ENCODE assay signal across 31 cellular contexts in genomic region chr4:1030559-1030958, GRCh38. TPM values are rescaled to one million over a fixed set of nuclear protein-coding genes. Genes with fewer than 3 reads are reported as not detected.
DNase-seq lines count a peak whose midpoint lies in the region; TF ChIP-seq lines count a peak whose summit lies in the region.
"Had no signal": no experiment of that assay in that cellular context is flagged by ENCODE, and none has a peak within 500 bp of the region (broad histone marks: within the 10 kb centered on the region; RNA-seq: fewer than 3 reads in every experiment).

No MANE protein-coding gene starts in this region.

- no peak overlapping the region for H3K27ac Mint-ChIP-seq in CD4-positive, alpha-beta memory T cell
- no peak overlapping the region for H3K27ac Mint-ChIP-seq in immature natural killer cell
- H3K27ac Mint-ChIP-seq: activated naive CD8-positive, alpha-beta T cell treated with anti-CD3 and anti-CD28 coated beads, Interleukin-2, amount 10 ng/mL, durations not matched to agents 7 days and 5 days; activated T-cell treated with anti-CD3 and anti-CD28 coated beads, Interleukin-2, amount 50 U/mL, for 24 hours; dendritic cell treated with granulocyte-macrophage colony-stimulating factor and Interleukin-4, amounts not matched to agents 40 ng/mL and 50 ng/mL, for 4 days; endodermal cell; H9; nephron had no signal

- H3K27ac ChIP-seq in 22Rv1, result 0 out of 2 replicates have a peak overlapping the region, but pooled peaks have one; percentile 8
- H3K27ac ChIP-seq in HEK293 (ENCODE audit: extremely low read depth, low read depth, low read length), result no peak overlapping the region
- H3K27ac ChIP-seq in CD4-positive, alpha-beta memory T cell (ENCODE audit: low read depth, low read length), result no peak overlapping the region
- H3K27ac ChIP-seq in tibial nerve, result no peak overlapping the region
- H3K27ac ChIP-seq: heart left ventricle, ovary had no signal

- peaks cover 0 to 6% of the 10 kb centered on the region in 2 experiments; a peak in 1 of 3 replicates for H3K36me3 ChIP-seq in HEK293 (ENCODE audit: control insufficient read depth in 2 of 2, insufficient read depth in 1 of 2, low read length in 2 of 2)
- no peaks in the 10 kb centered on the region for H3K36me3 ChIP-seq in CD4-positive, alpha-beta memory T cell (ENCODE audit: insufficient read depth, low read length)
- H3K36me3 ChIP-seq in tibial nerve, result peaks cover 0 to 9% (median 0%) of the 10 kb centered on the region in 3 donors
- H3K36me3 ChIP-seq: ovary had no signal

- H3K9me3 ChIP-seq in HEK293 (ENCODE audit: control insufficient read depth, insufficient read depth, low read depth, low read length) (no peaks in the 10 kb centered on the region), tibial nerve (no peaks in the 10 kb centered on the region)
- H3K9me3 ChIP-seq in CD4-positive, alpha-beta memory T cell (ENCODE audit: control insufficient read depth in 1 of 2, low read length in 2 of 2), result no peaks in the 10 kb centered on the region
- H3K9me3 ChIP-seq: Caco-2, heart left ventricle, ovary had no signal

- CTCF ChIA-PET in HEK293 (lab: Yijun Ruan, JAX), result no interaction called here
- CTCF ChIA-PET in CD4-positive, alpha-beta memory T cell (lab: Charles Lee; ENCODE audit: partially characterized antibody), result no interaction called here

- DNase-seq in SW480 (ENCODE audit: low spot score) (peak; percentile 77), tibial nerve (ENCODE audit: low spot score in 2 of 2) (no peak), immature natural killer cell (no peak)
- no peak for DNase-seq in CD4-positive, alpha-beta memory T cell
- DNase-seq: ACHN; activated CD4-positive, alpha-beta T cell treated with anti-CD3 and anti-CD28 coated beads for 4 hours; activated gamma-delta T cell; activated naive CD8-positive, alpha-beta T cell treated with anti-CD3 and anti-CD28 coated beads, Interleukin-2, amount 10 ng/mL, durations not matched to agents 7 days and 5 days; activated T-cell treated with anti-CD3 and anti-CD28 coated beads, Interleukin-2, amount 50 U/mL, for 24 hours; Caco-2; caudate nucleus; DND-41; foreskin fibroblast; heart left ventricle; KBM-7; NCI-H146; NCI-H446 treated with DMSO at 0.1 percent for 48 hours; Right ventricle myocardium superior; stimulated activated CD4-positive, alpha-beta T cell treated with anti-CD3 and anti-CD28 coated beads, Interleukin-2, amount 100 ng/mL, for 24 hours; trophoblast cell had no signal

- no peak for TF ChIP-seq POLR2A in tibial nerve (IDR thresholded peaks at IDR 0.05)

- no peaks in the 10 kb centered on the region for H3K27me3 ChIP-seq in CD4-positive, alpha-beta memory T cell (ENCODE audit: insufficient read depth, low read length)
- H3K27me3 ChIP-seq in tibial nerve, result no peaks in the 10 kb centered on the region
- H3K27me3 ChIP-seq: ovary had no signal

- POLR2A ChIA-PET in HEK293 (lab: Yijun Ruan, JAX), result no interaction called here
- POLR2A ChIA-PET in CD4-positive, alpha-beta memory T cell (lab: Charles Lee; ENCODE audit: partially characterized antibody), result no interaction called here

- H3K4me3 Mint-ChIP-seq in CD4-positive, alpha-beta memory T cell, result no peak overlapping the region
- H3K4me3 Mint-ChIP-seq in immature natural killer cell, result no peak overlapping the region
- H3K4me3 Mint-ChIP-seq: activated naive CD8-positive, alpha-beta T cell treated with anti-CD3 and anti-CD28 coated beads, Interleukin-2, amount 10 ng/mL, durations not matched to agents 7 days and 5 days; activated T-cell treated with anti-CD3 and anti-CD28 coated beads, Interleukin-2, amount 50 U/mL, for 24 hours; dendritic cell treated with granulocyte-macrophage colony-stimulating factor and Interleukin-4, amounts not matched to agents 40 ng/mL and 50 ng/mL, for 4 days; endodermal cell; H9; nephron had no signal

- no peak for TF ChIP-seq CTCF in 22Rv1 (IDR thresholded peaks at IDR 0.05)
- TF ChIP-seq CTCF in HEK293 (tag by site-specific recombination; IDR thresholded peaks at IDR 0.05), result no peak
- TF ChIP-seq CTCF in tibial nerve (IDR thresholded peaks at IDR 0.05), result no peak

- peaks cover 7 to 9% (median 8%) of the 10 kb centered on the region in 4 donors for H3K4me1 Mint-ChIP-seq in CD4-positive, alpha-beta memory T cell
- H3K4me1 Mint-ChIP-seq in immature natural killer cell, result peaks cover 0 to 3% of the 10 kb centered on the region in 2 donors
- H3K4me1 Mint-ChIP-seq: endodermal cell had no signal

- H3K4me1 ChIP-seq in HEK293 (ENCODE audit: control insufficient read depth, insufficient read depth, low read length), result no peaks in the 10 kb centered on the region
- peaks cover 8% of the 10 kb centered on the region for H3K4me1 ChIP-seq in CD4-positive, alpha-beta memory T cell (ENCODE audit: insufficient read depth, low read length)
- H3K4me1 ChIP-seq in tibial nerve, result peaks cover 5 to 50% (median 21%) of the 10 kb centered on the region in 4 donors
- H3K4me1 ChIP-seq: Caco-2 had no signal

- no peak for TF ChIP-seq EP300 in tibial nerve (IDR thresholded peaks at IDR 0.05)

- H3K36me3 Mint-ChIP-seq in CD4-positive, alpha-beta memory T cell, result no peaks in the 10 kb centered on the region
- H3K36me3 Mint-ChIP-seq in immature natural killer cell, result no peaks in the 10 kb centered on the region
- H3K36me3 Mint-ChIP-seq: activated naive CD8-positive, alpha-beta T cell treated with anti-CD3 and anti-CD28 coated beads, Interleukin-2, amount 10 ng/mL, durations not matched to agents 7 days and 5 days had no signal

- no peaks in the 10 kb centered on the region for H3K27me3 Mint-ChIP-seq in CD4-positive, alpha-beta memory T cell
- H3K27me3 Mint-ChIP-seq in immature natural killer cell (ENCODE audit: low read depth in 3 of 3), result peaks cover 0 to 2% (median 1%) of the 10 kb centered on the region in 3 donors
- H3K27me3 Mint-ChIP-seq: activated naive CD8-positive, alpha-beta T cell treated with anti-CD3 and anti-CD28 coated beads, Interleukin-2, amount 10 ng/mL, durations not matched to agents 7 days and 5 days; activated T-cell treated with anti-CD3 and anti-CD28 coated beads, Interleukin-2, amount 50 U/mL, for 24 hours had no signal

- intact Hi-C loops in CD4-positive, alpha-beta memory T cell (cut with micrococcal nuclease), result no loop called here

- WGBS in tibial nerve, 2 donors, result 80 to 87% methylated on average over 7 to 11 of the region's 16 CpGs

- no peaks in the 10 kb centered on the region for H3K9me3 Mint-ChIP-seq in CD4-positive, alpha-beta memory T cell
- H3K9me3 Mint-ChIP-seq in immature natural killer cell, result no peaks in the 10 kb centered on the region
- H3K9me3 Mint-ChIP-seq: activated naive CD8-positive, alpha-beta T cell treated with anti-CD3 and anti-CD28 coated beads, Interleukin-2, amount 10 ng/mL, durations not matched to agents 7 days and 5 days; activated T-cell treated with anti-CD3 and anti-CD28 coated beads, Interleukin-2, amount 50 U/mL, for 24 hours; dendritic cell treated with granulocyte-macrophage colony-stimulating factor and Interleukin-4, amounts not matched to agents 40 ng/mL and 50 ng/mL, for 4 days; endodermal cell; H9; nephron had no signal

- no peak overlapping the region for H3K4me3 ChIP-seq in HEK293 (ENCODE audit: low read depth, low read length)
- H3K4me3 ChIP-seq in CD4-positive, alpha-beta memory T cell (ENCODE audit: low read length in 2 of 2), result no peak overlapping the region
- no peak overlapping the region for H3K4me3 ChIP-seq in tibial nerve
- H3K4me3 ChIP-seq: heart left ventricle, lung, ovary had no signal

TF ChIP-seq in HEK293, 187 proteins besides CTCF, POLR2A, EP300 and RAD21 (continues in another document):
- peak; percentile 73 for TF ChIP-seq ZNF335 (tag by site-specific recombination; conservative IDR thresholded peaks at IDR 0.05)
- TF ChIP-seq KLF9 (tag by site-specific recombination; IDR thresholded peaks at IDR 0.05; ENCODE audit: low read depth), result peak; percentile 48
- TF ChIP-seq ZNF473 (tag by site-specific recombination; IDR thresholded peaks at IDR 0.05), result no peak
- peak; percentile 53 for TF ChIP-seq GLIS1 (tag by site-specific recombination; IDR thresholded peaks at IDR 0.05)
- no peak for TF ChIP-seq ZNF266 (tag by site-specific recombination; IDR thresholded peaks at IDR 0.05; ENCODE audit: low read depth)
- TF ChIP-seq GLIS2 (tag by site-specific recombination; IDR thresholded peaks at IDR 0.05), result peak; percentile 51
- TF ChIP-seq ZNF785 (tag by site-specific recombination; IDR thresholded peaks at IDR 0.05), result no peak
- TF ChIP-seq ZIC2 (tag by site-specific recombination; IDR thresholded peaks at IDR 0.05), result peak; percentile 45; the same call in 1 of the 2 replicates
- TF ChIP-seq RBAK (tag by site-specific recombination; IDR thresholded peaks at IDR 0.05), result no peak
- TF ChIP-seq ZNF423 (tag by site-specific recombination; IDR thresholded peaks at IDR 0.05), result peak; percentile 23; the same call in 1 of the 2 replicates
- TF ChIP-seq ZSCAN30 (tag by site-specific recombination; IDR thresholded peaks at IDR 0.05), result no peak
- no peak for TF ChIP-seq ZNF530 (tag by site-specific recombination; IDR thresholded peaks at IDR 0.05; ENCODE audit: low read depth)
- TF ChIP-seq TRIM28 (IDR thresholded peaks at IDR 0.05; ENCODE audit: borderline replicate concordance, low read length), result no peak

RNA-seq across cellular contexts. Expression of gene FGFRL1, which starts 19.1 kb away (rescaled TPM):
- 10 to 100 TPM; 22.4 TPM for total RNA-seq in CD4-positive, alpha-beta memory T cell
- 1 to 10 TPM in 1 of 2 donors, under 1 TPM in 1; 0.64 to 2.3 TPM for polyA plus RNA-seq in CD4-positive, alpha-beta memory T cell
- total RNA-seq in tibial nerve, result 10 to 100 TPM; 18.1 to 39.6 (median 26.4) TPM
- under 1 TPM in 2 of 3 donors, not detected in 1; 0.19 to 0.30 TPM for polyA plus RNA-seq in immature natural killer cell

RNA-seq across cellular contexts. Expression of gene SLC26A1, which starts 37.4 kb away (rescaled TPM):
- 1 to 10 TPM in 1 of 2 experiments, under 1 TPM in 1; 0.55 to 1.6 TPM for total RNA-seq in CD4-positive, alpha-beta memory T cell
- 1 to 10 TPM in 1 of 2 donors, under 1 TPM in 1; 0.59 to 1.0 TPM for polyA plus RNA-seq in CD4-positive, alpha-beta memory T cell
- under 1 TPM in 3 of 4 donors, not detected in 1; 0.20 to 0.30 (median 0.21) TPM for total RNA-seq in tibial nerve
- polyA plus RNA-seq in immature natural killer cell, result under 1 TPM in 2 of 3 donors, not detected in 1; 0.52 to 0.77 TPM
- total RNA-seq: activated CD8-positive, alpha-beta memory T cell treated with anti-CD3 and anti-CD28 coated beads for 36 hours; esophagus mucosa had no signal
- polyA plus RNA-seq: BJ had no signal

RNA-seq across cellular contexts. Expression of gene IDUA, which starts 43.7 kb away (rescaled TPM):
- 10 to 100 TPM; 63.0 to 64.1 TPM for total RNA-seq in CD4-positive, alpha-beta memory T cell
- polyA plus RNA-seq in CD4-positive, alpha-beta memory T cell, result 10 to 100 TPM in 1 of 2 donors, 1 to 10 TPM in 1; 5.0 to 14.4 TPM
- 10 to 100 TPM; 23.9 to 79.4 (median 52.9) TPM for total RNA-seq in tibial nerve
- 10 to 100 TPM in 1 of 3 donors, 1 to 10 TPM in 2; 5.6 to 12.2 (median 6.3) TPM for polyA plus RNA-seq in immature natural killer cell

RNA-seq across cellular contexts. Expression of gene DGKQ, which starts 57.2 kb away (rescaled TPM):
- 10 to 100 TPM; 25.9 to 29.6 TPM for total RNA-seq in CD4-positive, alpha-beta memory T cell
- polyA plus RNA-seq in CD4-positive, alpha-beta memory T cell, result 10 to 100 TPM in 1 of 2 donors, 1 to 10 TPM in 1; 1.9 to 10.6 TPM
- 10 to 100 TPM in 3 of 4 donors, 1 to 10 TPM in 1; 9.0 to 23.4 (median 13.6) TPM for total RNA-seq in tibial nerve
- 10 to 100 TPM; 12.1 to 24.0 (median 14.0) TPM for polyA plus RNA-seq in immature natural killer cell
